ENCODE assay signal across 1 cellular context in genomic region chr12:2904260-2904659, GRCh38.
TF ChIP-seq lines count a peak whose summit lies in the region.

No MANE protein-coding gene starts in this region.

TF ChIP-seq in HepG2, 621 proteins besides CTCF, POLR2A, EP300 and RAD21:
- TF ChIP-seq E2F5 (CRISPR knock-in tag; conservative IDR thresholded peaks at IDR 0.05) (no peak), HNF4A (CRISPR knock-in tag; IDR thresholded peaks at IDR 0.05) (0 out of 2 replicates have a peak, but pooled peaks have one; percentile 9)
